In genomic region chr16:25121824-25122600, GRCh38 we compare ENCODE assay signal across 16 cellular contexts. TPM values are rescaled to one million over a fixed set of nuclear protein-coding genes. Genes with fewer than 3 reads are reported as not detected.
DNase-seq lines count a peak whose midpoint lies in the region; ATAC-seq, FAIRE-seq and TF ChIP-seq lines count a peak whose summit lies in the region.
"Had no signal": no experiment of that assay in that cellular context is flagged by ENCODE, and none has a peak within 500 bp of the region (broad histone marks: within the 10 kb centered on the region; RNA-seq: fewer than 3 reads in every experiment).

No MANE protein-coding gene starts in this region.

- BruUV-seq in endothelial cell of umbilical vein (replicated peaks; lab: Mats Ljungman, UMichigan) = no TSS peak

- TF ChIP-seq CTCF in CD8-positive, alpha-beta T cell (IDR thresholded peaks at IDR 0.05) = no peak
- no peak for TF ChIP-seq CTCF in WTC11 (IDR thresholded peaks at IDR 0.05)
- TF ChIP-seq CTCF in endothelial cell of umbilical vein (IDR thresholded peaks at IDR 0.05; ENCODE audit: extremely low read depth in 1 of 2, insufficient read depth in 1 of 2, low read depth in 1 of 2, low read length in 2 of 2) = no peak

- H3K79me2 ChIP-seq in endothelial cell of umbilical vein (ENCODE audit: control insufficient read depth, insufficient read depth, low read length) = peaks cover 9% of the 10 kb centered on the region

- H3K9me3 ChIP-seq in CD8-positive, alpha-beta T cell (ENCODE audit: low read length) = no peaks in the 10 kb centered on the region
- no peaks in the 10 kb centered on the region for H3K9me3 ChIP-seq in endothelial cell of umbilical vein (replicated peaks; ENCODE audit: control insufficient read depth, insufficient read depth, low read length)
- no peaks in the 10 kb centered on the region for H3K9me3 ChIP-seq in MG63

- no peaks in the 10 kb centered on the region for H4K20me1 ChIP-seq in endothelial cell of umbilical vein (replicated peaks; ENCODE audit: control insufficient read depth, extremely low read depth, insufficient read depth, low read length)

- no peak for ATAC-seq in CD8-positive, alpha-beta T cell
- no peak for ATAC-seq in WTC11
- no peak for ATAC-seq in GM18520 (IDR thresholded peaks at IDR 0.05; ENCODE audit: unreplicated experiment)
- no peak for ATAC-seq in GM21737 (IDR thresholded peaks at IDR 0.05; ENCODE audit: unreplicated experiment)
- ATAC-seq: GM12878 had no signal

- no peak overlapping the region for H3K27ac ChIP-seq in CD8-positive, alpha-beta T cell (ENCODE audit: low read depth, low read length)
- no peak overlapping the region for H3K27ac ChIP-seq in endothelial cell of umbilical vein (ENCODE audit: insufficient read depth, low read depth, low read length)

- CTCF ChIA-PET in CD8-positive, alpha-beta T cell (lab: Charles Lee) = no interaction called here
- CTCF ChIA-PET in WTC11 (lab: Charles Lee) (no interaction called here), endothelial cell of umbilical vein (lab: Charles Lee) (no interaction called here)

- H3K27me3 Mint-ChIP-seq in CD8-positive, alpha-beta T cell (ENCODE audit: low read depth) = no peaks in the 10 kb centered on the region
- no peaks in the 10 kb centered on the region for H3K27me3 Mint-ChIP-seq in WTC11 (ENCODE audit: low read depth)

- no peak overlapping the region for H3K4me3 ChIP-seq in CD8-positive, alpha-beta T cell (ENCODE audit: low read depth, low read length)
- H3K4me3 ChIP-seq in endothelial cell of umbilical vein (replicated peaks in 1 of 3; ENCODE audit: insufficient read depth in 1 of 3, low read depth in 1 of 3, low read length in 3 of 3) = no peak overlapping the region
- no peak overlapping the region for H3K4me3 ChIP-seq in MG63
- H3K4me3 ChIP-seq: GM12878 had no signal

- H3K4me3 Mint-ChIP-seq in CD8-positive, alpha-beta T cell = no peak overlapping the region
- H3K4me3 Mint-ChIP-seq in WTC11 = no peak overlapping the region
- H3K4me3 Mint-ChIP-seq: CD14-positive monocyte, H9 had no signal

- H3K36me3 ChIP-seq in CD8-positive, alpha-beta T cell (ENCODE audit: insufficient read depth, low read length) = no peaks in the 10 kb centered on the region
- H3K36me3 ChIP-seq in endothelial cell of umbilical vein (ENCODE audit: control insufficient read depth in 2 of 2, extremely low read depth in 1 of 2, insufficient read depth in 2 of 2, low read length in 2 of 2) = peaks cover 1 to 3% of the 10 kb centered on the region in 2 experiments
- peaks cover 4% of the 10 kb centered on the region for H3K36me3 ChIP-seq in MG63

- dilution Hi-C loops in endothelial cell of umbilical vein (cut with MboI; ENCODE audit: extremely low pct_ligation_motif_present, low sequenced_read_pairs) = no loop called here

- H3K4me1 Mint-ChIP-seq in CD8-positive, alpha-beta T cell (ENCODE audit: low read depth) = peaks cover 51% of the 10 kb centered on the region
- H3K4me1 Mint-ChIP-seq in WTC11 = no peaks in the 10 kb centered on the region

- TF ChIP-seq POLR2A in endothelial cell of umbilical vein (IDR thresholded peaks at IDR 0.05; ENCODE audit: low read depth, low read length) = no peak

- peaks cover 41% of the 10 kb centered on the region for H3K36me3 Mint-ChIP-seq in CD8-positive, alpha-beta T cell
- H3K36me3 Mint-ChIP-seq in WTC11 = peaks cover 2% of the 10 kb centered on the region; the same call in 1 of the 2 replicates

- no peak overlapping the region for H2AFZ ChIP-seq in endothelial cell of umbilical vein (ENCODE audit: low read depth, low read length)

- no peak overlapping the region for H3K4me2 ChIP-seq in endothelial cell of umbilical vein (ENCODE audit: insufficient read depth, low read length)

- DNase-seq in CD8-positive, alpha-beta T cell = no peak
- DNase-seq in WTC11 (ENCODE audit: low spot score) (no peak), endothelial cell of umbilical vein (ENCODE audit: low read depth, low spot score) (no peak), MG63 (no peak), NOMO-1 treated with dmso at 0.1 percent for 144 hours (lab: John Stamatoyannopoulos, UW; ENCODE audit: unreplicated experiment) (no peak)
- DNase-seq: Calu3, DMS 273 treated with DMSO at 0.1 percent for 48 hours, GOT3, H9, KBM-7 had no signal

- no peak overlapping the region for H3K9ac ChIP-seq in endothelial cell of umbilical vein (replicated peaks; ENCODE audit: extremely low read depth, insufficient read depth, low read length)

- peaks cover 7% of the 10 kb centered on the region for H3K4me1 ChIP-seq in CD8-positive, alpha-beta T cell (ENCODE audit: insufficient read depth, low read length)
- no peaks in the 10 kb centered on the region for H3K4me1 ChIP-seq in endothelial cell of umbilical vein (ENCODE audit: control insufficient read depth, extremely low read depth, insufficient read depth, low read length)

- POLR2A ChIA-PET in CD8-positive, alpha-beta T cell (lab: Charles Lee) = no interaction called here
- POLR2A ChIA-PET in WTC11 (lab: Charles Lee) (no interaction called here), endothelial cell of umbilical vein (lab: Charles Lee) (no interaction called here)

- intact Hi-C loops in CD8-positive, alpha-beta T cell (cut with DNase I, micrococcal nuclease) = no loop called here
- intact Hi-C loops in endothelial cell of umbilical vein (cut with micrococcal nuclease) = no loop called here

- peak; percentile 37 for FAIRE-seq in endothelial cell of umbilical vein (lab: Jason Lieb, UNC)
- FAIRE-seq: GM12878, GM18507, HTR-8/SVneo had no signal

- H3K9me1 ChIP-seq in endothelial cell of umbilical vein (replicated peaks; ENCODE audit: control insufficient read depth, extremely low read depth, insufficient read depth, low read length) = no peaks in the 10 kb centered on the region

- no peaks in the 10 kb centered on the region for H3K27me3 ChIP-seq in CD8-positive, alpha-beta T cell (ENCODE audit: insufficient read depth, low read length)
- H3K27me3 ChIP-seq in endothelial cell of umbilical vein (ENCODE audit: control insufficient read depth in 2 of 2, insufficient read depth in 2 of 2, low read length in 2 of 2) (no peaks in the 10 kb centered on the region), MG63 (no peaks in the 10 kb centered on the region)

- H3K27ac Mint-ChIP-seq in CD8-positive, alpha-beta T cell = peak overlapping the region; percentile 12
- H3K27ac Mint-ChIP-seq in WTC11 = 0 out of 2 replicates have a peak overlapping the region, but pooled peaks have one; percentile 58
- H3K27ac Mint-ChIP-seq: H9 had no signal

- no peaks in the 10 kb centered on the region for H3K9me3 Mint-ChIP-seq in CD8-positive, alpha-beta T cell
- no peaks in the 10 kb centered on the region for H3K9me3 Mint-ChIP-seq in WTC11
- H3K9me3 Mint-ChIP-seq: CD14-positive monocyte, H9 had no signal

TF ChIP-seq in WTC11, 78 proteins besides CTCF, POLR2A, EP300 and RAD21 (continues in another document):
- no peak for TF ChIP-seq ZNF425 (CRISPR knock-in tag; conservative IDR thresholded peaks at IDR 0.05)
- TF ChIP-seq CREB1 (CRISPR knock-in tag; IDR thresholded peaks at IDR 0.05) = no peak
- no peak for TF ChIP-seq PRRX2 (CRISPR knock-in tag; IDR thresholded peaks at IDR 0.05)

TF ChIP-seq in endothelial cell of umbilical vein, 7 proteins besides CTCF, POLR2A, EP300 and RAD21:
- TF ChIP-seq EZH2 (IDR thresholded peaks at IDR 0.05; ENCODE audit: borderline replicate concordance, low read depth, low read length, severe bottlenecking) (no peak), MAX (IDR thresholded peaks at IDR 0.05; ENCODE audit: insufficient read depth, insufficient read length) (no peak), MYC (IDR thresholded peaks at IDR 0.05; ENCODE audit: low read depth, low read length) (no peak), POLR2AphosphoS5 (IDR thresholded peaks at IDR 0.05; ENCODE audit: insufficient read depth, low read depth, low read length) (no peak), JUN (IDR thresholded peaks at IDR 0.05; ENCODE audit: borderline replicate concordance, insufficient read depth, insufficient read length, low read depth) (no peak), FOS (IDR thresholded peaks at IDR 0.05; ENCODE audit: borderline replicate concordance, insufficient read depth, low read length) (no peak), GATA2 (IDR thresholded peaks at IDR 0.05; ENCODE audit: insufficient read depth, insufficient read length, low read depth, low read length) (no peak)
TF ChIP-seq in endothelial cell of umbilical vein: peak in this region for 0.

RNA-seq across cellular contexts. Expression of gene LCMT1, which starts 10.5 kb away (rescaled TPM):
- total RNA-seq in CD8-positive, alpha-beta T cell = 10 to 100 TPM; 20.9 to 28.6 TPM
- total RNA-seq in WTC11 (2021) (86.3 to 89.6 TPM (median 86.7 TPM) in 3 replicates), endothelial cell of umbilical vein (36.2 and 36.8 TPM in 2 replicates)
- polyA plus RNA-seq in endothelial cell of umbilical vein = 19.8 and 23.5 TPM in 2 replicates
- 24.7 and 26.7 TPM in 2 replicates for polyA plus RNA-seq in endothelial cell of umbilical vein (2011; cell fraction: cytosol; rRNA removed)
- polyA plus RNA-seq in endothelial cell of umbilical vein (2011; cell fraction: nucleus; rRNA removed) = 23.5 and 25.5 TPM in 2 replicates
- polyA plus RNA-seq in endothelial cell of umbilical vein (2012) = 32.0 and 41.6 TPM in 2 replicates
- polyA minus RNA-seq in endothelial cell of umbilical vein = 25.4 and 29.7 TPM in 2 replicates
- polyA minus RNA-seq in endothelial cell of umbilical vein (2011; cell fraction: cytosol; rRNA and poly(A)+ RNA removed) = 19.7 TPM
- polyA minus RNA-seq in endothelial cell of umbilical vein (2011; cell fraction: nucleus; rRNA and poly(A)+ RNA removed) = 20.4 and 23.6 TPM in 2 replicates
- total RNA-seq in MG63 (2014; rRNA removed; shearing (Covaris generic); ENCODE audit: low replicate concordance) = 64.8 and 88.2 TPM in 2 replicates
